1 cellular context compared by ENCODE assay signal in the genomic region with DNA sequence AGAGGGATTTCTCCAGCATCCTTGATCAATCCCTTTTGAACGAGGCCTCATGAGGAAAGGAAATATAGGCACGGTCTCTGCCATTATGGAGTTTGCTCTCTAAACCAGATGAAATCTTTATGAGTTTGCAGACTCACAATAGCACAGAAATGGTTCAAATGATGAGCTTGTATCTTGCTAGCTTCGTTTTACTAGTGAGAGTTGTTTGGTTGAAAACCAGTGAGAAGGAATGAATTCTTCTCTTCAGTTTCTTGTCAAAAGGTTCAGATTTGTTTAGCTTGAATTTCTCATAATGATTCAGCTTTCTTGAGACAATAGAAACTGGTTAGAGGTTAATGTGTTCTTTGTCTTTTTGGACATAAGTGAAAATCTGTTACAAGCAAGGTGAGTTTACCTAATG.
TF ChIP-seq lines count a peak whose summit lies in the region.

No MANE protein-coding gene starts in this region.

TF ChIP-seq in K562, 482 proteins besides CTCF, POLR2A, EP300 and RAD21 (continued from another document):
- TF ChIP-seq, protein P1, sequence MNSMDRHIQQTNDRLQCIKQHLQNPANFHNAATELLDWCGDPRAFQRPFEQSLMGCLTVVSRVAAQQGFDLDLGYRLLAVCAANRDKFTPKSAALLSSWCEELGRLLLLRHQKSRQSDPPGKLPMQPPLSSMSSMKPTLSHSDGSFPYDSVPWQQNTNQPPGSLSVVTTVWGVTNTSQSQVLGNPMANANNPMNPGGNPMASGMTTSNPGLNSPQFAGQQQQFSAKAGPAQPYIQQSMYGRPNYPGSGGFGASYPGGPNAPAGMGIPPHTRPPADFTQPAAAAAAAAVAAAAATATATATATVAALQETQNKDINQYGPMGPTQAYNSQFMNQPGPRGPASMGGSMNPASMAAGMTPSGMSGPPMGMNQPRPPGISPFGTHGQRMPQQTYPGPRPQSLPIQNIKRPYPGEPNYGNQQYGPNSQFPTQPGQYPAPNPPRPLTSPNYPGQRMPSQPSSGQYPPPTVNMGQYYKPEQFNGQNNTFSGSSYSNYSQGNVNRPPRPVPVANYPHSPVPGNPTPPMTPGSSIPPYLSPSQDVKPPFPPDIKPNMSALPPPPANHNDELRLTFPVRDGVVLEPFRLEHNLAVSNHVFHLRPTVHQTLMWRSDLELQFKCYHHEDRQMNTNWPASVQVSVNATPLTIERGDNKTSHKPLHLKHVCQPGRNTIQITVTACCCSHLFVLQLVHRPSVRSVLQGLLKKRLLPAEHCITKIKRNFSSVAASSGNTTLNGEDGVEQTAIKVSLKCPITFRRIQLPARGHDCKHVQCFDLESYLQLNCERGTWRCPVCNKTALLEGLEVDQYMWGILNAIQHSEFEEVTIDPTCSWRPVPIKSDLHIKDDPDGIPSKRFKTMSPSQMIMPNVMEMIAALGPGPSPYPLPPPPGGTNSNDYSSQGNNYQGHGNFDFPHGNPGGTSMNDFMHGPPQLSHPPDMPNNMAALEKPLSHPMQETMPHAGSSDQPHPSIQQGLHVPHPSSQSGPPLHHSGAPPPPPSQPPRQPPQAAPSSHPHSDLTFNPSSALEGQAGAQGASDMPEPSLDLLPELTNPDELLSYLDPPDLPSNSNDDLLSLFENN (IDR thresholded peaks at IDR 0.05; ENCODE audit: low read depth in 2 of 2, low read length in 2 of 2): no peak
- TF ChIP-seq NFIC (IDR thresholded peaks at IDR 0.05): no peak
- no peak for TF ChIP-seq GABPB2 (CRISPR knock-in tag; conservative IDR thresholded peaks at IDR 0.05)
- TF ChIP-seq E2F3 (CRISPR knock-in tag; IDR thresholded peaks at IDR 0.05): no peak
- TF ChIP-seq, protein P2, sequence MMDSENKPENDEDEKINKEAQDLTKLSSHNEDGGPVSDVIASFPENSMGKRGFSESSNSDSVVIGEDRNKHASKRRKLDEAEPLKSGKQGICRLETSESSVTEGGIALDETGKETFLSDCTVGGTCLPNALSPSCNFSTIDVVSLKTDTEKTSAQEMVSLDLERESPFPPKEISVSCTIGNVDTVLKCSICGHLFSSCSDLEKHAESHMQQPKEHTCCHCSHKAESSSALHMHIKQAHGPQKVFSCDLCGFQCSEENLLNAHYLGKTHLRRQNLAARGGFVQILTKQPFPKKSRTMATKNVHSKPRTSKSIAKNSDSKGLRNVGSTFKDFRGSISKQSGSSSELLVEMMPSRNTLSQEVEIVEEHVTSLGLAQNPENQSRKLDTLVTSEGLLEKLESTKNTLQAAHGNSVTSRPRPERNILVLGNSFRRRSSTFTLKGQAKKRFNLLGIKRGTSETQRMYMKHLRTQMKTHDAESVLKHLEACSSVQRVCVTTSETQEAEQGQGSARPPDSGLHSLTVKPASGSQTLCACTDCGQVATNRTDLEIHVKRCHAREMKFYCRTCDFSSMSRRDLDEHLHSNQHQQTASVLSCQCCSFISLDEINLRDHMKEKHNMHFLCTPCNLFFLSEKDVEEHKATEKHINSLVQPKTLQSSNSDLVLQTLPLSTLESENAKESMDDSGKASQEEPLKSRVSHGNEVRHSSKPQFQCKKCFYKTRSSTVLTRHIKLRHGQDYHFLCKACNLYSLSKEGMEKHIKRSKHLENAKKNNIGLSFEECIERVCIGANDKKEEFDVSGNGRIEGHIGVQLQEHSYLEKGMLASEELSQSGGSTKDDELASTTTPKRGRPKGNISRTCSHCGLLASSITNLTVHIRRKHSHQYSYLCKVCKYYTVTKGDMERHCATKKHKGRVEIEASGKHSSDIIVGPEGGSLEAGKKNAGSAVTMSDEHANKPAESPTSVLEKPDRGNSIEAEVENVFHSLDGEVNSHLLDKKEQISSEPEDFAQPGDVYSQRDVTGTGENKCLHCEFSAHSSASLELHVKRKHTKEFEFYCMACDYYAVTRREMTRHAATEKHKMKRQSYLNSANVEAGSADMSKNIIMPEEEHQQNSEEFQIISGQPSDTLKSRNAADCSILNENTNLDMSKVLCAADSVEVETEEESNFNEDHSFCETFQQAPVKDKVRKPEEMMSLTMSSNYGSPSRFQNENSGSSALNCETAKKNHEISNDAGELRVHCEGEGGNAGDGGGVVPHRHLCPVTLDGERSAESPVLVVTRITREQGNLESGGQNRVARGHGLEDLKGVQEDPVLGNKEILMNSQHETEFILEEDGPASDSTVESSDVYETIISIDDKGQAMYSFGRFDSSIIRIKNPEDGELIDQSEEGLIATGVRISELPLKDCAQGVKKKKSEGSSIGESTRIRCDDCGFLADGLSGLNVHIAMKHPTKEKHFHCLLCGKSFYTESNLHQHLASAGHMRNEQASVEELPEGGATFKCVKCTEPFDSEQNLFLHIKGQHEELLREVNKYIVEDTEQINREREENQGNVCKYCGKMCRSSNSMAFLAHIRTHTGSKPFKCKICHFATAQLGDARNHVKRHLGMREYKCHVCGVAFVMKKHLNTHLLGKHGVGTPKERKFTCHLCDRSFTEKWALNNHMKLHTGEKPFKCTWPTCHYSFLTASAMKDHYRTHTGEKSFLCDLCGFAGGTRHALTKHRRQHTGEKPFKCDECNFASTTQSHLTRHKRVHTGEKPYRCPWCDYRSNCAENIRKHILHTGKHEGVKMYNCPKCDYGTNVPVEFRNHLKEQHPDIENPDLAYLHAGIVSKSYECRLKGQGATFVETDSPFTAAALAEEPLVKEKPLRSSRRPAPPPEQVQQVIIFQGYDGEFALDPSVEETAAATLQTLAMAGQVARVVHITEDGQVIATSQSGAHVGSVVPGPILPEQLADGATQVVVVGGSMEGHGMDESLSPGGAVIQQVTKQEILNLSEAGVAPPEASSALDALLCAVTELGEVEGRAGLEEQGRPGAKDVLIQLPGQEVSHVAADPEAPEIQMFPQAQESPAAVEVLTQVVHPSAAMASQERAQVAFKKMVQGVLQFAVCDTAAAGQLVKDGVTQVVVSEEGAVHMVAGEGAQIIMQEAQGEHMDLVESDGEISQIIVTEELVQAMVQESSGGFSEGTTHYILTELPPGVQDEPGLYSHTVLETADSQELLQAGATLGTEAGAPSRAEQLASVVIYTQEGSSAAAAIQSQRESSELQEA (IDR thresholded peaks at IDR 0.05; ENCODE audit: low read depth): no peak
- no peak for TF ChIP-seq PHB (CRISPR knock-in tag; IDR thresholded peaks at IDR 0.05)
- TF ChIP-seq RBM39 (optimal IDR thresholded peaks at IDR 0.05; ENCODE audit: low read depth, low read length): no peak
- no peak for TF ChIP-seq EHMT2 (IDR thresholded peaks at IDR 0.05)
- no peak for TF ChIP-seq LCOR (CRISPR knock-in tag; IDR thresholded peaks at IDR 0.05)
